Comparison of ENCODE assay signal across 22 cellular contexts in genomic region chr9:2718001-2718697, GRCh38. TPM values are rescaled to one million over a fixed set of nuclear protein-coding genes. Genes with fewer than 3 reads are reported as not detected.
DNase-seq lines count a peak whose midpoint lies in the region; ATAC-seq, FAIRE-seq and TF ChIP-seq lines count a peak whose summit lies in the region.
"Had no signal": no experiment of that assay in that cellular context is flagged by ENCODE, and none has a peak within 500 bp of the region (broad histone marks: within the 10 kb centered on the region; RNA-seq: fewer than 3 reads in every experiment).

No MANE protein-coding gene starts in this region.

- DNase-seq in right cardiac atrium (peak in 2 of 3 donors; percentile 49 to 55), left ventricle myocardium superior (no peak), kidney (peak; percentile 69), trophoblast cell (no peak), upper lobe of right lung (no peak), KBM-7 (no peak), NCI-H1105 (lab: John Stamatoyannopoulos, UW) (no peak), dorsolateral prefrontal cortex (no peak)
- DNase-seq: 8988T; CD4-positive, alpha-beta memory T cell; DMS153; DMS79; GDM1; H9 had no signal

- intact Hi-C loops in right cardiac atrium (cut with DNase I): no loop called here
- intact Hi-C loops in left ventricle myocardium superior (cut with micrococcal nuclease): no loop called here
- intact Hi-C loops in kidney (cut with DNase I): no loop called here
- intact Hi-C loops in upper lobe of right lung (cut with DNase I): no loop called here
- intact Hi-C loops in dorsolateral prefrontal cortex (cut with DNase I): no loop called here

- H3K4me3 ChIP-seq in right cardiac atrium (ENCODE audit: low read length): no peak overlapping the region
- no peak overlapping the region for H3K4me3 ChIP-seq in kidney (ENCODE audit: low read length in 2 of 2)
- peak overlapping the region; percentile 14 for H3K4me3 ChIP-seq in trophoblast cell (ENCODE audit: low read depth, low read length)
- H3K4me3 ChIP-seq in upper lobe of right lung: no peak overlapping the region
- no peak overlapping the region for H3K4me3 ChIP-seq in dorsolateral prefrontal cortex
- H3K4me3 ChIP-seq: BLaER1, GM12878 had no signal

- H3K4me1 ChIP-seq in right cardiac atrium (ENCODE audit: control insufficient read depth, insufficient read depth, low read length) (no peaks in the 10 kb centered on the region), kidney (ENCODE audit: control insufficient read depth in 1 of 2, insufficient read depth in 1 of 2, low read depth in 1 of 2, low read length in 2 of 2) (peaks cover 3 to 12% of the 10 kb centered on the region in 2 donors), trophoblast cell (ENCODE audit: control insufficient read depth in 1 of 2, insufficient read depth in 2 of 2, low read length in 2 of 2) (peaks cover 3% of the 10 kb centered on the region in 2 experiments), upper lobe of right lung (no peaks in the 10 kb centered on the region)
- H3K4me1 ChIP-seq: BLaER1 had no signal

- in situ Hi-C loops in KBM-7 (cut with MboI; ENCODE audit: low pct_unique_long_range_greater_than_20kb, low sequenced_read_pairs): no loop called here

- H4K12ac ChIP-seq in trophoblast cell (ENCODE audit: low read depth, low read length): no peak overlapping the region

- H2AK5ac ChIP-seq in trophoblast cell (ENCODE audit: low read length): no peak overlapping the region

- H3K27me3 ChIP-seq in right cardiac atrium (ENCODE audit: control insufficient read depth, insufficient read depth) (no peaks in the 10 kb centered on the region), trophoblast cell (ENCODE audit: insufficient read depth, low read length) (no peaks in the 10 kb centered on the region), upper lobe of right lung (no peaks in the 10 kb centered on the region), dorsolateral prefrontal cortex (no peaks in the 10 kb centered on the region)
- H3K27me3 ChIP-seq: BLaER1 had no signal

- H3K9ac ChIP-seq in kidney (ENCODE audit: low read length in 2 of 2) (no peak overlapping the region), trophoblast cell (ENCODE audit: low read length) (no peak overlapping the region)
- H3K9ac ChIP-seq: BLaER1 had no signal

- H2BK12ac ChIP-seq in trophoblast cell (ENCODE audit: low read length): no peak overlapping the region

- H2BK120ac ChIP-seq in trophoblast cell (ENCODE audit: insufficient read depth, low read length, poor library complexity): no peak overlapping the region

- no peak overlapping the region for H3K18ac ChIP-seq in trophoblast cell (ENCODE audit: low read length)

- no peak overlapping the region for H4K91ac ChIP-seq in trophoblast cell (ENCODE audit: low read depth, low read length)

- H3K79me1 ChIP-seq in trophoblast cell (ENCODE audit: low read length): no peaks in the 10 kb centered on the region

- no peak overlapping the region for H2BK5ac ChIP-seq in trophoblast cell (ENCODE audit: low read depth, low read length, poor library complexity)

- no peak overlapping the region for H3K4me2 ChIP-seq in trophoblast cell (ENCODE audit: low read length)
- H3K4me2 ChIP-seq: BLaER1 had no signal

- no peak for FAIRE-seq in kidney (lab: Jason Lieb, UNC)
- FAIRE-seq: GM12878, H1 had no signal

- ATAC-seq in right cardiac atrium (peak; percentile 18 to 31), left ventricle myocardium superior (no peak), upper lobe of right lung (peak; percentile 36)
- ATAC-seq: GM12878 had no signal

- no peaks in the 10 kb centered on the region for H3K9me3 ChIP-seq in right cardiac atrium (ENCODE audit: control insufficient read depth, low read length)
- no peaks in the 10 kb centered on the region for H3K9me3 ChIP-seq in kidney (ENCODE audit: control insufficient read depth in 1 of 2, low read length in 2 of 2)
- H3K9me3 ChIP-seq in trophoblast cell (ENCODE audit: insufficient read depth, low read depth, low read length): peaks cover 6% of the 10 kb centered on the region
- H3K9me3 ChIP-seq in upper lobe of right lung: no peaks in the 10 kb centered on the region

- no peak overlapping the region for H3K27ac ChIP-seq in right cardiac atrium (ENCODE audit: low read length)
- no peak overlapping the region for H3K27ac ChIP-seq in kidney (ENCODE audit: low read depth in 2 of 2, low read length in 2 of 2)
- H3K27ac ChIP-seq in trophoblast cell (ENCODE audit: low read depth, low read length): no peak overlapping the region
- no peak overlapping the region for H3K27ac ChIP-seq in upper lobe of right lung
- no peak overlapping the region for H3K27ac ChIP-seq in dorsolateral prefrontal cortex
- H3K27ac ChIP-seq: BLaER1 had no signal

- no peak overlapping the region for H3K14ac ChIP-seq in trophoblast cell (ENCODE audit: low read length)

- no peak overlapping the region for H2AFZ ChIP-seq in trophoblast cell (ENCODE audit: insufficient read depth, low read length, poor library complexity)

- no peaks in the 10 kb centered on the region for H3K36me3 ChIP-seq in kidney (ENCODE audit: control insufficient read depth in 1 of 2, insufficient read depth in 2 of 2, low read length in 2 of 2)
- peaks cover 0 to 2% of the 10 kb centered on the region in 2 experiments for H3K36me3 ChIP-seq in trophoblast cell (ENCODE audit: control insufficient read depth in 1 of 2, insufficient read depth in 2 of 2, low read length in 2 of 2)
- H3K36me3 ChIP-seq in upper lobe of right lung: no peaks in the 10 kb centered on the region

- H4K8ac ChIP-seq in trophoblast cell (ENCODE audit: low read depth, low read length): no peak overlapping the region

- 98% methylated on average over 69 of the region's 69 CpGs for WGBS in right cardiac atrium
- no CpG with 5 or more reads among the region's 69 CpGs for WGBS in trophoblast cell (ENCODE audit: extremely low coverage, insufficient coverage, insufficient read length)

- no peaks in the 10 kb centered on the region for H3K79me2 ChIP-seq in trophoblast cell (ENCODE audit: control insufficient read depth, insufficient read depth, low read length, poor library complexity)

- H3K4ac ChIP-seq in trophoblast cell (ENCODE audit: low read depth, low read length): no peak overlapping the region

- TF ChIP-seq CTCF in kidney (IDR thresholded peaks at IDR 0.05; ENCODE audit: borderline replicate concordance, extremely low read depth, insufficient read depth) (no peak), upper lobe of right lung (IDR thresholded peaks at IDR 0.05) (no peak), dorsolateral prefrontal cortex (IDR thresholded peaks at IDR 0.05 in 54 of 56, conservative IDR thresholded peaks at IDR 0.05 in 2 of 56; ENCODE audit: low read depth in 1 of 56, partially characterized antibody in 56 of 56) (no peak)

- no peak overlapping the region for H3K23ac ChIP-seq in trophoblast cell (ENCODE audit: low read length)

RNA-seq across cellular contexts. Expression of gene KCNV2, which starts 0.8 kb away (rescaled TPM):
- not detected for total RNA-seq in right cardiac atrium
- polyA plus RNA-seq in right cardiac atrium: not detected
- total RNA-seq in left ventricle myocardium superior: not detected
- not detected for total RNA-seq in kidney
- polyA plus RNA-seq in kidney (ENCODE audit: insufficient read depth, low read depth, low replicate concordance): not detected
- polyA plus RNA-seq in trophoblast cell (2013): not detected in 2 replicates
- not detected for total RNA-seq in upper lobe of right lung
- total RNA-seq in dorsolateral prefrontal cortex: under 1 TPM in 2 of 120 experiments, not detected in 118; 0.20 to 0.27 TPM
- total RNA-seq: A673; CD4-positive, alpha-beta memory T cell; Daoy; H1; H9; HT-29 had no signal
- polyA plus RNA-seq: AG04450; CD14-positive monocyte; CD4-positive, alpha-beta memory T cell; H1 had no signal

Comparison
In these comparisons a context has a peak if more than half of its experiments do, and no peak if none do; other contexts are left out.
1. DNase-seq: peak in right cardiac atrium (2 of 3) and kidney (single experiment); none in left ventricle myocardium superior (single experiment), trophoblast cell (0 of 2), upper lobe of right lung (single experiment), KBM-7 (single experiment), NCI-H1105 (single experiment) and dorsolateral prefrontal cortex (0 of 10).